ENCODE assay signal across 8 cellular contexts in the genomic region with DNA sequence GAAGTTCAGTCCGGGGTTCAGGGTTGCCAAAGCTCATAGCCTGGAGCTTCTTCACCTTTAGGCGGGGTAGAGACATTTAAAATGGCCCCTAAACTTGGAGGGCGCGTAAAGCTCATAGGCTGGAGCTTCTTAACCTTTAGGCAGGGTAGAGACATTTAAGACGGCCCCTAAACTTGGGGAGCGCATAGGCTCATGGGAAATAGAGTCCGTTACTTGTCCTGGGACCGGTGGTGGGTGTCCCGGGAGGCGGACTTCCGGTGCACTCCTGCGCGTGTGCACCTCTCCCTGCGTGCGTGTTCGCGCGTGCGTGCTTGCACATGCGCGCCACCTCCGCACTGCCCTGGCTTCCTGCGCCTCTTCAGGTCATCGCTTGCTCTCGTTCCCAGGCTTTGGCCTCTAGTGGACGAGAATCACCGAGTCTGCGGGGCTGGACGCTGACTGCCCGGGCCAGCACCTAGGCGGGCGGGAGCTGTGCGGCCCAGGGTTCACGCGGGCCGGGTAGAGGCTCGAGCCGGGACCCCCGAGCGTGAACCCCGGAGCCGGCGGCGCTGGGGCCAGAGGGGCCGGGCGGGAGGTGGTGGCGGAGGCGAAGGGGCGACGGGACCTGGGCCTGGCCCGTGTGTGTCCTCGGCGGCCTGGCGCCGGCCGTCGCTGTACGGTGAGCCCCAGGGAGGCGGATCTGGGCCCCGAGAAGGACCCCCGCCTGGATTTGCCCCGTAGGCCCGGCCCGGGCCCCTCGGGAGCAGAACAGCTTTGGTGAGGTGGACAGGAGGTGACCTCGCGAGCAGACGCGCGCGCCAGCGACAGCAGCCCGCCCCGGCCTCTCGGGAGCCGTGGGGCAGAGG. TPM values are rescaled to one million over a fixed set of nuclear protein-coding genes. Genes with fewer than 3 reads are reported as not detected.
DNase-seq lines count a peak whose midpoint lies in the region; ATAC-seq and TF ChIP-seq lines count a peak whose summit lies in the region.
"Not testable (repeated sequence)": the region's sequence is repeated elsewhere in the genome, so short reads cannot be mapped to it uniquely, and the experiment has no call there.

No MANE protein-coding gene starts in this region.

- H3K4me3 ChIP-seq in BE2C (ENCODE audit: low read depth, low read length) (peak overlapping the region; percentile 67), choroid plexus epithelial cell (ENCODE audit: low read depth, low read length) (peak overlapping the region; percentile 74)

- H3K36me3 ChIP-seq in BE2C = not testable (repeated sequence)

- peak; percentile 69 for TF ChIP-seq POLR2A in GM19193 (IDR thresholded peaks at IDR 0.05; ENCODE audit: extremely low read depth, insufficient read depth, insufficient read length)

- H3K9me3 ChIP-seq in BE2C = not testable (repeated sequence)

- H3K27me3 ChIP-seq in BE2C; layer of hippocampus (ENCODE audit: control insufficient read depth, insufficient read depth, low read length): not testable (repeated sequence)

- peak; percentile 98 for ATAC-seq in HG03432 (IDR thresholded peaks at IDR 0.05; ENCODE audit: unreplicated experiment)

- peak overlapping the region; percentile 62 for H3K27ac ChIP-seq in layer of hippocampus (ENCODE audit: low read depth, low read length)

- peak; percentile 3; the same call in 1 of the 2 replicates for TF ChIP-seq CTCF in BE2C (IDR thresholded peaks at IDR 0.05; ENCODE audit: low read depth, low read length)
- TF ChIP-seq CTCF in choroid plexus epithelial cell (conservative IDR thresholded peaks at IDR 0.05; ENCODE audit: low read depth, low read length) = peak; percentile 19

- H3K4me1 ChIP-seq in BE2C = not testable (repeated sequence)

- DNase-seq in BE2C (peak; percentile 96), NCI-H460 (ENCODE audit: extremely low read depth, low read depth) (peak; percentile 99), choroid plexus epithelial cell (ENCODE audit: low read depth) (peak; percentile 99)
- DNase-seq in activated CD4-positive, alpha-beta T cell treated with anti-CD3 and anti-CD28 coated beads for 24 hours (ENCODE audit: low read depth in 2 of 2) = peak; percentile 85 to 86
- DNase-seq in stimulated activated CD4-positive, alpha-beta T cell treated with anti-CD3 and anti-CD28 coated beads, Interleukin-1b, Interleukin-23, amount 100 ng/mL, for 24 hours (ENCODE audit: low read depth in 4 of 4, low spot score in 1 of 4) = peak; percentile 71 to 92 (median 80)

RNA-seq across cellular contexts. Expression of gene SPDYE6, which starts 7.5 kb away (rescaled TPM):
- not detected for polyA plus RNA-seq in BE2C (2012; ENCODE audit: insufficient read depth, insufficient read length, low read depth)
- total RNA-seq in NCI-H460 (2014; rRNA removed; shearing (Covaris generic)) = not detected in 2 replicates
- not detected in 2 replicates for polyA plus RNA-seq in NCI-H460 (2014; cell fraction: nucleus; rRNA removed)

RNA-seq across cellular contexts. Expression of gene PRKRIP1, which starts 32.4 kb away (rescaled TPM):
- polyA plus RNA-seq in BE2C (2012; ENCODE audit: insufficient read depth, insufficient read length, low read depth) = 70.4 TPM
- total RNA-seq in NCI-H460 (2014; rRNA removed; shearing (Covaris generic)) = 14.6 and 17.4 TPM in 2 replicates
- 60.5 and 70.6 TPM in 2 replicates for polyA plus RNA-seq in NCI-H460 (2014; cell fraction: nucleus; rRNA removed)

Comparison
In these comparisons a context has a peak if more than half of its experiments do, and no peak if none do; other contexts are left out.
1. Peak in every context shown above with its lines: DNase-seq, ATAC-seq, H3K4me3 ChIP-seq and H3K27ac ChIP-seq.